ENCODE assay signal across 9 cellular contexts in the genomic region with DNA sequence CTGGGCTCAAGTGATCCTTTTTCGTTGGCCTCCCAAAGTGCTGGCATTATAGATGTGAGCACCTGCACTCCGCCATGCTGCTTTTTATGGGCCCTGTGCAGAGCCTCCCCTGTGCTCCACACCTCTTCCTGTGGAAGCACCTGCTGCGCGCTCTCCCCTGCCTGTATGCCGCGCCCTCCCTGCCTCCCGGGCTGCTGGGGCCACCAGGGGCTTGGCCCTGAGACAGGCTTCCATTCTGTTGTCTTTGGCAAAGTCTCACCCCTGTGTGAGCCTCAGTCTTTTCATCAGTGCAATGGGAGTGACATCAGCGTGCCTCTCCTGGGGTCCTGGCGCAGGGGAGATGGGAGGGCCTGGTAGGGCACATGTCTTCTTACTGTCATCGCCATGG.
DNase-seq lines count a peak whose midpoint lies in the region; ATAC-seq and TF ChIP-seq lines count a peak whose summit lies in the region.
"Had no signal": no experiment of that assay in that cellular context is flagged by ENCODE, and none has a peak within 500 bp of the region (broad histone marks: within the 10 kb centered on the region; RNA-seq: fewer than 3 reads in every experiment).

No MANE protein-coding gene starts in this region.

- TF ChIP-seq CTCF in WI38 (IDR thresholded peaks at IDR 0.05; ENCODE audit: low read depth, low read length), result no peak
- TF ChIP-seq CTCF in foreskin fibroblast (IDR thresholded peaks at IDR 0.05; ENCODE audit: low read depth, low read length), result no peak

- no peak for ATAC-seq in stimulated activated naive CD8-positive, alpha-beta T cell treated with anti-CD3 and anti-CD28 coated beads, Interleukin-15, Interleukin-2, amounts not matched to agents 100 U/mL and 50 U/mL, for 24 hours
- ATAC-seq in HG03039 (IDR thresholded peaks at IDR 0.05; ENCODE audit: unreplicated experiment), result no peak

- H3K4me3 ChIP-seq in WI38 (ENCODE audit: low read depth, low read length) (peak overlapping the region; percentile 66), foreskin fibroblast (ENCODE audit: low read depth in 1 of 2, low read length in 2 of 2) (peak overlapping the region; percentile 59 to 72)

- DNase-seq in NCI-H748 (lab: John Stamatoyannopoulos, UW; ENCODE audit: unreplicated experiment), result peak; percentile 40
- DNase-seq in NCI-H748 treated with DMSO at 0.1 percent for 48 hours (lab: John Stamatoyannopoulos, UW), result no peak
- DNase-seq in foreskin fibroblast, result no peak
- DNase-seq in stimulated activated naive CD8-positive, alpha-beta T cell treated with anti-CD3 and anti-CD28 coated beads, Interleukin-15, Interleukin-2, amounts not matched to agents 100 U/mL and 50 U/mL, for 24 hours, result peak; percentile 53
- no peak for DNase-seq in hepatic stellate cell (ENCODE audit: low spot score)
- DNase-seq in NCI-H2171 treated with DMSO at 0.1 percent for 48 hours (lab: John Stamatoyannopoulos, UW), result no peak
- DNase-seq: Kasumi-1 had no signal

Comparison
In these comparisons a context has a peak if more than half of its experiments do, and no peak if none do; other contexts are left out.
1. DNase-seq: peak in NCI-H748 (single experiment) and stimulated activated naive CD8-positive, alpha-beta T cell treated with anti-CD3 and anti-CD28 coated beads, Interleukin-15, Interleukin-2, amounts not matched to agents 100 U/mL and 50 U/mL, for 24 hours (single experiment); none in NCI-H748 treated with DMSO at 0.1 percent for 48 hours (single experiment), foreskin fibroblast (0 of 2), hepatic stellate cell (single experiment) and NCI-H2171 treated with DMSO at 0.1 percent for 48 hours (single experiment).